Comparison of ENCODE assay signal across 12 cellular contexts in the genomic region with DNA sequence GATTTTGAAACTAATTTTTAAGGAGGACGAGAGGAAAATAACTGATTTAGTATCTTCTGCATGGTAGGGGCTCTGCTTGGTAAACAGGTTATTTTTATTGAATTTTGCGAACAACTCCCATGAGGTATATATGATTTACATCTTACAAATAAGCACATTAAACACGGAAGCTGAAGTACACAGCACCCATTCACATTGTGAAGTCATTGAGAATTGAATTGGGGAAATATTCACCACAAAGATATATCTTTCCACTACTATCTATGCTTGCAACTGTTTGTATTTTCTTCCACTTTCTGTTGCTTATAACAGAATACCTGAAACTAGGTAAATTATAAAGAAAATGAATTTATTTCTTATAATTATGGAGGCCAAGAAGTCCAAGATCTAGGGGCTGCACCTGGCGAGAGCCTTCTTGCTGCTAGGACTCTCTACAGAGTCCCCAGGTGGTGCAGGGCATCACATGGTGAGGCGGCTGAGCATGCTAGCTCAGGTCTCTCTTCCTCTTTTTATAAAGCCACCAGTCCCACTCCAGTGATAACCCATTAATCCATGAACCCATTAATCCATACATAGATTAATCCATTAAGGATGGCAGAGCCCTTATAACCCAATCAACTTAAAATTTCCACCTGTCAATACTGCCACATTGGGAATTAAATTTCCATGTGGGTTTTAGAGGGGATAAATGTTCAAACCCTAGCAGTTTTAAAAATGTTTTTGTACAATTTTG.
DNase-seq lines count a peak whose midpoint lies in the region; ATAC-seq and TF ChIP-seq lines count a peak whose summit lies in the region.
"Had no signal": no experiment of that assay in that cellular context is flagged by ENCODE, and none has a peak within 500 bp of the region (broad histone marks: within the 10 kb centered on the region; RNA-seq: fewer than 3 reads in every experiment).

No MANE protein-coding gene starts in this region.

- no peaks in the 10 kb centered on the region for H3K9me3 ChIP-seq in MG63

- H3K4me3 Mint-ChIP-seq in memory B cell: no peak overlapping the region
- H3K4me3 Mint-ChIP-seq in activated T-helper 1 cell treated with anti-CD3 and anti-CD28 coated beads, Interleukin-12 subunit alpha, Interleukin-12 subunit beta, Interleukin-2, Interleukin-4 antibody, amounts not matched to agents 30 ng/mL and 10 ng/mL and 1 ng/mL, durations not matched to agents 14 hours and 24 hours and 36 hours: no peak overlapping the region
- H3K4me3 Mint-ChIP-seq: activated CD8-positive, alpha-beta memory T cell treated with anti-CD3 and anti-CD28 coated beads, Interleukin-2, amount 10 ng/mL, durations not matched to agents 7 days and 5 days had no signal

- no peaks in the 10 kb centered on the region for H3K36me3 ChIP-seq in MG63

- intact Hi-C loops in activated T-helper 1 cell treated with anti-CD3 and anti-CD28 coated beads, Interleukin-12 subunit alpha, Interleukin-12 subunit beta, Interleukin-2, Interleukin-4 antibody, amounts not matched to agents 30 ng/mL and 10 ng/mL and 1 ng/mL, durations not matched to agents 14 hours and 24 hours and 36 hours (cut with micrococcal nuclease): no loop called here

- ATAC-seq in GM18873 (IDR thresholded peaks at IDR 0.05; ENCODE audit: low FRiP score, unreplicated experiment): peak; percentile 74
- ATAC-seq in GM21825 (IDR thresholded peaks at IDR 0.05; ENCODE audit: unreplicated experiment): peak; percentile 90
- ATAC-seq in HG03457 (IDR thresholded peaks at IDR 0.05; ENCODE audit: unreplicated experiment): peak; percentile 71
- peak; percentile 97 for ATAC-seq in memory B cell (ENCODE audit: low read depth)
- ATAC-seq: activated CD8-positive, alpha-beta memory T cell treated with anti-CD3 and anti-CD28 coated beads, Interleukin-2, amount 10 ng/mL, durations not matched to agents 7 days and 5 days had no signal

- H3K4me1 Mint-ChIP-seq in memory B cell: peaks cover 12% of the 10 kb centered on the region
- H3K4me1 Mint-ChIP-seq in activated T-helper 1 cell treated with anti-CD3 and anti-CD28 coated beads, Interleukin-12 subunit alpha, Interleukin-12 subunit beta, Interleukin-2, Interleukin-4 antibody, amounts not matched to agents 30 ng/mL and 10 ng/mL and 1 ng/mL, durations not matched to agents 14 hours and 24 hours and 36 hours (ENCODE audit: low read depth): no peaks in the 10 kb centered on the region
- H3K4me1 Mint-ChIP-seq: activated CD8-positive, alpha-beta memory T cell treated with anti-CD3 and anti-CD28 coated beads, Interleukin-2, amount 10 ng/mL, durations not matched to agents 7 days and 5 days had no signal

- no peak for TF ChIP-seq CTCF in foreskin fibroblast (IDR thresholded peaks at IDR 0.05; ENCODE audit: low read depth, low read length)

- peak overlapping the region; percentile 77 for H3K27ac Mint-ChIP-seq in memory B cell
- no peak overlapping the region for H3K27ac Mint-ChIP-seq in activated T-helper 1 cell treated with anti-CD3 and anti-CD28 coated beads, Interleukin-12 subunit alpha, Interleukin-12 subunit beta, Interleukin-2, Interleukin-4 antibody, amounts not matched to agents 30 ng/mL and 10 ng/mL and 1 ng/mL, durations not matched to agents 14 hours and 24 hours and 36 hours
- H3K27ac Mint-ChIP-seq: activated CD8-positive, alpha-beta memory T cell treated with anti-CD3 and anti-CD28 coated beads, Interleukin-2, amount 10 ng/mL, durations not matched to agents 7 days and 5 days had no signal

- H3K27me3 Mint-ChIP-seq in memory B cell: no peaks in the 10 kb centered on the region
- no peaks in the 10 kb centered on the region for H3K27me3 Mint-ChIP-seq in activated T-helper 1 cell treated with anti-CD3 and anti-CD28 coated beads, Interleukin-12 subunit alpha, Interleukin-12 subunit beta, Interleukin-2, Interleukin-4 antibody, amounts not matched to agents 30 ng/mL and 10 ng/mL and 1 ng/mL, durations not matched to agents 14 hours and 24 hours and 36 hours (ENCODE audit: insufficient read depth)
- H3K27me3 Mint-ChIP-seq: activated CD8-positive, alpha-beta memory T cell treated with anti-CD3 and anti-CD28 coated beads, Interleukin-2, amount 10 ng/mL, durations not matched to agents 7 days and 5 days had no signal

- no peaks in the 10 kb centered on the region for H3K36me3 Mint-ChIP-seq in memory B cell
- H3K36me3 Mint-ChIP-seq in activated T-helper 1 cell treated with anti-CD3 and anti-CD28 coated beads, Interleukin-12 subunit alpha, Interleukin-12 subunit beta, Interleukin-2, Interleukin-4 antibody, amounts not matched to agents 30 ng/mL and 10 ng/mL and 1 ng/mL, durations not matched to agents 14 hours and 24 hours and 36 hours (ENCODE audit: low read depth): no peaks in the 10 kb centered on the region
- H3K36me3 Mint-ChIP-seq: activated CD8-positive, alpha-beta memory T cell treated with anti-CD3 and anti-CD28 coated beads, Interleukin-2, amount 10 ng/mL, durations not matched to agents 7 days and 5 days had no signal

- peak; percentile 40 to 61 for DNase-seq in memory B cell (ENCODE audit: low spot score in 2 of 2)
- no peak for DNase-seq in NCI-H1436 treated with DMSO at 0.1 percent for 48 hours (lab: John Stamatoyannopoulos, UW)
- DNase-seq in MG63: no peak
- DNase-seq in foreskin fibroblast: no peak
- no peak for DNase-seq in activated T-helper 1 cell treated with anti-CD3 and anti-CD28 coated beads, Interleukin-12 subunit alpha, Interleukin-12 subunit beta, Interleukin-2, Interleukin-4 antibody, amounts not matched to agents 30 ng/mL and 10 ng/mL and 1 ng/mL, durations not matched to agents 14 hours and 24 hours and 36 hours (ENCODE audit: low spot score)
- DNase-seq: activated CD8-positive, alpha-beta memory T cell treated with anti-CD3 and anti-CD28 coated beads, Interleukin-2, amount 10 ng/mL, durations not matched to agents 7 days and 5 days; hypothalamus; SW 1271 had no signal

- no peaks in the 10 kb centered on the region for H3K27me3 ChIP-seq in MG63

- H3K4me3 ChIP-seq in MG63: no peak overlapping the region
- no peak overlapping the region for H3K4me3 ChIP-seq in foreskin fibroblast (ENCODE audit: low read depth in 1 of 2, low read length in 2 of 2)
- H3K4me3 ChIP-seq: coronary artery had no signal

- no peaks in the 10 kb centered on the region for H3K9me3 Mint-ChIP-seq in memory B cell
- H3K9me3 Mint-ChIP-seq in activated T-helper 1 cell treated with anti-CD3 and anti-CD28 coated beads, Interleukin-12 subunit alpha, Interleukin-12 subunit beta, Interleukin-2, Interleukin-4 antibody, amounts not matched to agents 30 ng/mL and 10 ng/mL and 1 ng/mL, durations not matched to agents 14 hours and 24 hours and 36 hours: no peaks in the 10 kb centered on the region

Comparison
In these comparisons a context has a peak if more than half of its experiments do, and no peak if none do; other contexts are left out.
1. DNase-seq: peak in memory B cell (2 of 2); none in NCI-H1436 treated with DMSO at 0.1 percent for 48 hours (single experiment), MG63 (single experiment), foreskin fibroblast (0 of 2) and activated T-helper 1 cell treated with anti-CD3 and anti-CD28 coated beads, Interleukin-12 subunit alpha, Interleukin-12 subunit beta, Interleukin-2, Interleukin-4 antibody, amounts not matched to agents 30 ng/mL and 10 ng/mL and 1 ng/mL, durations not matched to agents 14 hours and 24 hours and 36 hours (single experiment).
2. Peak in every context shown above with its lines, with median percentiles within 50 percentile points of each other: ATAC-seq.